ENCODE assay signal across 21 cellular contexts in genomic region chr17:73562896-73563295, GRCh38.
A peak's percentile ranks its signal among the peaks of the same experiment; 100 is the strongest.
DNase-seq lines count a peak whose midpoint lies in the region; ATAC-seq and TF ChIP-seq lines count a peak whose summit lies in the region.
"Had no signal": no experiment of that assay in that cellular context is flagged by ENCODE, and none has a peak within 500 bp of the region (broad histone marks: within the 10 kb centered on the region; RNA-seq: fewer than 3 reads in every experiment).

No MANE protein-coding gene starts in this region.

- CTCF ChIA-PET in mammary epithelial cell (lab: Charles Lee; ENCODE audit: low non-redundant PET) (no interaction called here), WTC11 (lab: Charles Lee) (interaction anchor here (1.2 to 1.6 kb wide), 2 partner anchors 23 to 84 kb away, joined by 3 to 4 read pairs; no protein-coding TSS in a partner anchor)

- TF ChIP-seq POLR2A in breast epithelium (IDR thresholded peaks at IDR 0.05): no peak
- no peak for TF ChIP-seq POLR2A in vagina (IDR thresholded peaks at IDR 0.05)

- no TSS peak for BruUV-seq in mammary epithelial cell (replicated peaks; lab: Mats Ljungman, UMichigan)

- dilution Hi-C loops in mammary epithelial cell (cut with HindIII; ENCODE audit: low sequenced_read_pairs): no loop called here

- no peaks in the 10 kb centered on the region for H3K27me3 Mint-ChIP-seq in WTC11 (ENCODE audit: low read depth)
- H3K27me3 Mint-ChIP-seq: B cell had no signal

- no peak overlapping the region for H3K4me2 ChIP-seq in mammary epithelial cell (ENCODE audit: insufficient read depth, low read depth, low read length)
- H3K4me2 ChIP-seq: PC-9 had no signal

- 0 out of 2 replicates have a peak overlapping the region, but pooled peaks have one; percentile 66 for H3K27ac Mint-ChIP-seq in WTC11
- H3K27ac Mint-ChIP-seq: B cell had no signal

- no peaks in the 10 kb centered on the region for H4K20me1 ChIP-seq in mammary epithelial cell (ENCODE audit: insufficient read depth, low read length)

- H3K4me3 Mint-ChIP-seq in WTC11: no peak overlapping the region
- H3K4me3 Mint-ChIP-seq: B cell had no signal

- TF ChIP-seq CTCF in mammary epithelial cell (conservative IDR thresholded peaks at IDR 0.05 in 1 of 2, IDR thresholded peaks at IDR 0.05 in 1 of 2; ENCODE audit: extremely low read depth in 1 of 2, insufficient read depth in 1 of 2, low read depth in 1 of 2, low read length in 2 of 2) (no peak), breast epithelium (IDR thresholded peaks at IDR 0.05) (no peak), WTC11 (IDR thresholded peaks at IDR 0.05) (no peak), vagina (IDR thresholded peaks at IDR 0.05) (no peak)

- no peak overlapping the region for H2AFZ ChIP-seq in mammary epithelial cell (ENCODE audit: low read depth, low read length)
- H2AFZ ChIP-seq: PC-9 had no signal

- no peaks in the 10 kb centered on the region for H3K36me3 Mint-ChIP-seq in WTC11

- no peaks in the 10 kb centered on the region for H3K9me3 Mint-ChIP-seq in WTC11

- H3K9me3 ChIP-seq in mammary epithelial cell (replicated peaks; ENCODE audit: insufficient read depth, low read length): no peaks in the 10 kb centered on the region
- no peaks in the 10 kb centered on the region for H3K9me3 ChIP-seq in breast epithelium
- no peaks in the 10 kb centered on the region for H3K9me3 ChIP-seq in vagina
- H3K9me3 ChIP-seq: SJSA1 had no signal

- ATAC-seq in WTC11 (no peak), GM18498 (IDR thresholded peaks at IDR 0.05; ENCODE audit: unreplicated experiment) (no peak), HG02870 (IDR thresholded peaks at IDR 0.05; ENCODE audit: unreplicated experiment) (no peak)

- in situ Hi-C loops in mammary epithelial cell (cut with MboI; ENCODE audit: low sequenced_read_pairs in 2 of 2): no loop called here

- intact Hi-C loops in mammary epithelial cell (cut with micrococcal nuclease): no loop called here
- intact Hi-C loops in breast epithelium (cut with DNase I; ENCODE audit: low total_unique reads): loop anchor here (10.0 kb wide), 1 partner anchor 328 kb away; a partner anchor contains a TSS
- intact Hi-C loops in vagina (cut with DNase I): no loop called here

- H3K4me1 ChIP-seq in mammary epithelial cell (ENCODE audit: insufficient read depth, low read length): peaks cover 14% of the 10 kb centered on the region
- no peaks in the 10 kb centered on the region for H3K4me1 ChIP-seq in breast epithelium
- H3K4me1 ChIP-seq in vagina: peaks cover 17% of the 10 kb centered on the region
- H3K4me1 ChIP-seq: SJSA1 had no signal

- H3K36me3 ChIP-seq in mammary epithelial cell (ENCODE audit: insufficient read depth, low read length) (no peaks in the 10 kb centered on the region), breast epithelium (no peaks in the 10 kb centered on the region), vagina (no peaks in the 10 kb centered on the region)
- H3K36me3 ChIP-seq: SJSA1 had no signal

- H3K4me3 ChIP-seq in mammary epithelial cell (replicated peaks in 1 of 3; ENCODE audit: insufficient read depth in 1 of 3, low read depth in 2 of 3, low read length in 3 of 3) (no peak overlapping the region), breast epithelium (no peak overlapping the region), vagina (no peak overlapping the region)
- H3K4me3 ChIP-seq: PC-9, SJSA1 had no signal

- no peak overlapping the region for H3K9ac ChIP-seq in mammary epithelial cell (ENCODE audit: insufficient read depth, low read length)

- peak; percentile 36 for DNase-seq in mammary epithelial cell
- no peak for DNase-seq in breast epithelium (ENCODE audit: low spot score in 2 of 2)
- DNase-seq in WTC11 (ENCODE audit: low spot score): no peak
- DNase-seq in foreskin melanocyte: peak; percentile 8
- DNase-seq in vagina (ENCODE audit: extremely low spot score in 2 of 2): no peak
- DNase-seq in NCI-H1417 (lab: John Stamatoyannopoulos, UW): no peak
- DNase-seq: DMS 273 treated with DMSO at 0.1 percent for 48 hours, DND-41, GDM1, Kasumi-1, NCI-H1092 treated with DMSO at 0.1 percent for 48 hours, NCI-H187, NCI-H2107, NCI-H510A treated with DMSO at 0.1 percent for 48 hours, NCI-H774, PC-9 had no signal

- H3K4me1 Mint-ChIP-seq in WTC11: peaks cover 79% of the 10 kb centered on the region

- WGBS in mammary epithelial cell (ENCODE audit: low coverage, missing lambda C conversion rate): 38% methylated on average over 5 of the region's 9 CpGs

- H3K27ac ChIP-seq in mammary epithelial cell (ENCODE audit: insufficient read depth, low read depth, low read length) (no peak overlapping the region), breast epithelium (no peak overlapping the region), vagina (peak overlapping the region; percentile 15)
- H3K27ac ChIP-seq: 22Rv1, PC-9, SJSA1 had no signal

- POLR2A ChIA-PET in WTC11 (lab: Charles Lee): no interaction called here

- peaks cover 3% of the 10 kb centered on the region for H3K79me2 ChIP-seq in mammary epithelial cell (ENCODE audit: insufficient read depth, low read length)

- H3K27me3 ChIP-seq in mammary epithelial cell (ENCODE audit: insufficient read depth, low read length) (no peaks in the 10 kb centered on the region), breast epithelium (no peaks in the 10 kb centered on the region), vagina (no peaks in the 10 kb centered on the region)

TF ChIP-seq in WTC11, 78 proteins besides CTCF, POLR2A, EP300 and RAD21 (continues in another document):
- TF ChIP-seq ELF4 (CRISPR knock-in tag; IDR thresholded peaks at IDR 0.05; ENCODE audit: low read depth) (no peak), JUN (CRISPR knock-in tag; IDR thresholded peaks at IDR 0.05) (no peak), FOXK1 (CRISPR knock-in tag; IDR thresholded peaks at IDR 0.05) (no peak), E2F1 (CRISPR knock-in tag; IDR thresholded peaks at IDR 0.05) (no peak), TEAD4 (CRISPR knock-in tag; IDR thresholded peaks at IDR 0.05) (no peak), FOXP4 (CRISPR knock-in tag; IDR thresholded peaks at IDR 0.05) (no peak)
- TF ChIP-seq, protein P1, sequence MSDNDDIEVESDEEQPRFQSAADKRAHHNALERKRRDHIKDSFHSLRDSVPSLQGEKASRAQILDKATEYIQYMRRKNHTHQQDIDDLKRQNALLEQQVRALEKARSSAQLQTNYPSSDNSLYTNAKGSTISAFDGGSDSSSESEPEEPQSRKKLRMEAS (CRISPR knock-in tag; IDR thresholded peaks at IDR 0.05): no peak
- TF ChIP-seq, protein P2, sequence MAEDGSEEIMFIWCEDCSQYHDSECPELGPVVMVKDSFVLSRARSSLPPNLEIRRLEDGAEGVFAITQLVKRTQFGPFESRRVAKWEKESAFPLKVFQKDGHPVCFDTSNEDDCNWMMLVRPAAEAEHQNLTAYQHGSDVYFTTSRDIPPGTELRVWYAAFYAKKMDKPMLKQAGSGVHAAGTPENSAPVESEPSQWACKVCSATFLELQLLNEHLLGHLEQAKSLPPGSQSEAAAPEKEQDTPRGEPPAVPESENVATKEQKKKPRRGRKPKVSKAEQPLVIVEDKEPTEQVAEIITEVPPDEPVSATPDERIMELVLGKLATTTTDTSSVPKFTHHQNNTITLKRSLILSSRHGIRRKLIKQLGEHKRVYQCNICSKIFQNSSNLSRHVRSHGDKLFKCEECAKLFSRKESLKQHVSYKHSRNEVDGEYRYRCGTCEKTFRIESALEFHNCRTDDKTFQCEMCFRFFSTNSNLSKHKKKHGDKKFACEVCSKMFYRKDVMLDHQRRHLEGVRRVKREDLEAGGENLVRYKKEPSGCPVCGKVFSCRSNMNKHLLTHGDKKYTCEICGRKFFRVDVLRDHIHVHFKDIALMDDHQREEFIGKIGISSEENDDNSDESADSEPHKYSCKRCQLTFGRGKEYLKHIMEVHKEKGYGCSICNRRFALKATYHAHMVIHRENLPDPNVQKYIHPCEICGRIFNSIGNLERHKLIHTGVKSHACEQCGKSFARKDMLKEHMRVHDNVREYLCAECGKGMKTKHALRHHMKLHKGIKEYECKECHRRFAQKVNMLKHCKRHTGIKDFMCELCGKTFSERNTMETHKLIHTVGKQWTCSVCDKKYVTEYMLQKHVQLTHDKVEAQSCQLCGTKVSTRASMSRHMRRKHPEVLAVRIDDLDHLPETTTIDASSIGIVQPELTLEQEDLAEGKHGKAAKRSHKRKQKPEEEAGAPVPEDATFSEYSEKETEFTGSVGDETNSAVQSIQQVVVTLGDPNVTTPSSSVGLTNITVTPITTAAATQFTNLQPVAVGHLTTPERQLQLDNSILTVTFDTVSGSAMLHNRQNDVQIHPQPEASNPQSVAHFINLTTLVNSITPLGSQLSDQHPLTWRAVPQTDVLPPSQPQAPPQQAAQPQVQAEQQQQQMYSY (CRISPR knock-in tag; IDR thresholded peaks at IDR 0.05): no peak

Comparison
In these comparisons a context has a peak if more than half of its experiments do, and no peak if none do; other contexts are left out.
1. DNase-seq: peak in mammary epithelial cell (single experiment) and foreskin melanocyte (single experiment); none in breast epithelium (0 of 2), WTC11 (single experiment), vagina (0 of 2) and NCI-H1417 (0 of 3).